ENCODE assay signal across 1 cellular context in genomic region chr19:13833330-13834265, GRCh38.
TF ChIP-seq lines count a peak whose summit lies in the region.

No MANE protein-coding gene starts in this region.

TF ChIP-seq in K562, 482 proteins besides CTCF, POLR2A, EP300 and RAD21 (continued from another document and continues in another):
- TF ChIP-seq EGR1 (conservative IDR thresholded peaks at IDR 0.05) (peak; percentile 80), NEUROD1 (IDR thresholded peaks at IDR 0.05; ENCODE audit: borderline replicate concordance, low read depth, low read length, partially characterized antibody) (peak; percentile 90), SOX6 (IDR thresholded peaks at IDR 0.05) (0 out of 2 replicates have a peak, but pooled peaks have one; percentile 31), GTF2A2 (tag; IDR thresholded peaks at IDR 0.05) (no peak), HDAC6 (IDR thresholded peaks at IDR 0.05; ENCODE audit: low read depth, low read length) (0 out of 2 replicates have a peak, but pooled peaks have one; percentile 35), ZBTB12 (CRISPR knock-in tag; IDR thresholded peaks at IDR 0.05) (no peak), RB1 (IDR thresholded peaks at IDR 0.05; ENCODE audit: low read depth) (peak; percentile 85), CHD2 (IDR thresholded peaks at IDR 0.05; ENCODE audit: low read depth, low read length) (peak; percentile 75), MYNN (IDR thresholded peaks at IDR 0.05) (peak; percentile 16; the same call in 1 of the 2 replicates), MYNN (CRISPR knock-in tag; IDR thresholded peaks at IDR 0.05) (no peak), TCF7 (IDR thresholded peaks at IDR 0.05; ENCODE audit: borderline replicate concordance) (no peak), POLR3G (IDR thresholded peaks at IDR 0.05; ENCODE audit: extremely low read depth, insufficient read length, insufficient replicate concordance) (no peak), DMBX1 (CRISPR knock-in tag; IDR thresholded peaks at IDR 0.05; ENCODE audit: borderline replicate concordance) (no peak), E2F6 (IDR thresholded peaks at IDR 0.05; ENCODE audit: borderline replicate concordance in 1 of 2, extremely low read depth in 1 of 2, insufficient read depth in 1 of 2, insufficient read length in 1 of 2, low read depth in 1 of 2, low read length in 1 of 2, poor library complexity in 1 of 2, severe bottlenecking in 1 of 2) (peak in 1 of 2 experiments; percentile 21), VEZF1 (CRISPR knock-in tag; IDR thresholded peaks at IDR 0.05) (peak; percentile 53), CTCFL (IDR thresholded peaks at IDR 0.05; ENCODE audit: borderline replicate concordance, insufficient read depth, low read depth, low read length, poor library complexity, severe bottlenecking) (peak; percentile 91), ATF1 (CRISPR knock-in tag; IDR thresholded peaks at IDR 0.05) (no peak), ATF1 (tag; IDR thresholded peaks at IDR 0.05) (peak; percentile 81), CCNT2 (IDR thresholded peaks at IDR 0.05; ENCODE audit: borderline replicate concordance, extremely low read depth, insufficient read length, low read depth, low read length) (peak; percentile 85), ATF6 (CRISPR knock-in tag; IDR thresholded peaks at IDR 0.05) (no peak; the same call in 1 of the 2 replicates), NONO (IDR thresholded peaks at IDR 0.05; ENCODE audit: low read depth in 2 of 2, low read length in 1 of 2) (peak in 1 of 2 experiments; percentile 77; a peak in 1 of 4 replicates), STAT5B (CRISPR knock-in tag; IDR thresholded peaks at IDR 0.05) (no peak), HCFC1 (IDR thresholded peaks at IDR 0.05; ENCODE audit: low read depth, low read length) (peak; percentile 41), MCM3 (IDR thresholded peaks at IDR 0.05) (no peak), NR1H2 (CRISPR knock-in tag; IDR thresholded peaks at IDR 0.05) (peak; percentile 44; the same call in 1 of the 2 replicates), RCOR1 (IDR thresholded peaks at IDR 0.05; ENCODE audit: borderline replicate concordance in 1 of 2, low read depth in 2 of 2, low read length in 2 of 2) (peak in 1 of 2 experiments; percentile 57; a peak in 2 of 4 replicates), FOXP1 (CRISPR knock-in tag; IDR thresholded peaks at IDR 0.05) (no peak), SRF (CRISPR knock-in tag; IDR thresholded peaks at IDR 0.05) (peak in 1 of 2 experiments; percentile 65; a peak in 1 of 4 replicates), POLR2B (IDR thresholded peaks at IDR 0.05; ENCODE audit: low read depth, partially characterized antibody) (peak; percentile 69), ZNF707 (CRISPR knock-in tag; conservative IDR thresholded peaks at IDR 0.05) (no peak), ZNF589 (CRISPR knock-in tag; IDR thresholded peaks at IDR 0.05; ENCODE audit: low read depth) (no peak), KDM1A (IDR thresholded peaks at IDR 0.05) (no peak), ZNF395 (CRISPR knock-in tag; IDR thresholded peaks at IDR 0.05) (no peak), ZNF740 (CRISPR knock-in tag; IDR thresholded peaks at IDR 0.05) (no peak), ZNF740 (tag; IDR thresholded peaks at IDR 0.05) (no peak), MTF1 (CRISPR knock-in tag; IDR thresholded peaks at IDR 0.05; ENCODE audit: borderline replicate concordance) (no peak), MLLT1 (IDR thresholded peaks at IDR 0.05) (0 out of 4 replicates have a peak, but pooled peaks of 1 of the 2 experiments have one; percentile 10), HBP1 (CRISPR knock-in tag; IDR thresholded peaks at IDR 0.05) (no peak; the same call in 1 of the 2 replicates), ILF3 (IDR thresholded peaks at IDR 0.05; ENCODE audit: borderline replicate concordance) (peak; percentile 88; the same call in 1 of the 2 replicates), ETS1 (conservative IDR thresholded peaks at IDR 0.05; ENCODE audit: control insufficient read depth, low read depth, low read length) (peak; percentile 69; the same call in 1 of the 2 replicates), PREB (CRISPR knock-in tag; IDR thresholded peaks at IDR 0.05) (no peak), MAX (CRISPR knock-in tag; IDR thresholded peaks at IDR 0.05) (peak; percentile 12; the same call in 1 of the 2 replicates), HOMEZ (CRISPR knock-in tag; IDR thresholded peaks at IDR 0.05) (no peak), CBX2 (IDR thresholded peaks at IDR 0.05; ENCODE audit: insufficient read depth, low read length, poor library complexity, severe bottlenecking) (no peak)
